8 cellular contexts compared by ENCODE assay signal in the genomic region with DNA sequence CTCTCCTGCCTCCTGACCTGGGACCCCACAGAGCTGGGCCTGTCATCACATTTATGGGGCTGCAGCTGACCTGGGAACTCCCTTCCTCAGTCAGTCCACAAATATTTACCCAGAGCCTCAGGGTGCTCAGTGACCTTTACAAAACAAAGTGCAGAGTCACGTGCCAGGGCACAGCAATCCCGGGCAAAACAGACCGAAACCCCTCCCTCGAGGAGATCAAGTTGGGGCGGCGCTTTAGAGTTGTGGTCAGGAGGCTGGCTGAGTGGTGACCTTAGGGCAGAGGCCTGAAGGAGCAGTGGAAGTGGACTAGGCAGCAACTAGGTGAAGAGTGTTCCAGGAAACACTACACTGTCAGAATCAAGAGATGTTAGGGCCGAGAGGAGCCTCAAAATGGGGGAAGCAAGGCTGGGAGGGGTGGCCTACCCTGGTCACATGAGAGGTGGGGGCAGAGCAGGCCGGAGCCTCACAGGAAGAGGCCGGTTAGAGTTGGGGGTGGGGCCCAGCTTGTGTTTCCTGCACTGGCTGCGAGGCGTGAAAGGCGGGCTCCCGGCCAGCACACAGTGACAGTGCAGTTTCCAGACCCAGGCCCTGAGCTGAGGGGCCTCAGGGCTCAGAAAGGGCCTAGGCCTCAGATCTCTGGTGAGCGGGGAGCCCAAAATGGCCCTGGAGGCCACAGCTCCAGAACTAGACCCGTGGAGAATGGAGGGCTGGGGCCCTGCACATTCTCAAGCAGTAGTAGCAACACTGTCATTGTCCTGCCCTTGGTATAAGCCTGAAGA. TPM values are rescaled to one million over a fixed set of nuclear protein-coding genes. Genes with fewer than 3 reads are reported as not detected.
DNase-seq lines count a peak whose midpoint lies in the region; ATAC-seq and TF ChIP-seq lines count a peak whose summit lies in the region.

No MANE protein-coding gene starts in this region.

- H3K4me3 Mint-ChIP-seq in neural crest cell: peak overlapping the region; percentile 82

- H3F3A ChIP-seq in GM23248 (ENCODE audit: insufficient read depth): peaks cover 58% of the 10 kb centered on the region

- DNase-seq in Daoy (ENCODE audit: low read depth): peak; percentile 98
- DNase-seq in GM23248: peak; percentile 97
- DNase-seq in LNCaP clone FGC (ENCODE audit: low read depth): peak; percentile 99
- peak; percentile 96 for DNase-seq in RWPE2 (ENCODE audit: low spot score)
- DNase-seq in activated gamma-delta T cell (lab: John Stamatoyannopoulos, UW): peak; percentile 69
- peak; percentile 100 for DNase-seq in fibroblast of villous mesenchyme (ENCODE audit: low read depth)
- peak; percentile 77 for DNase-seq in neural crest cell (ENCODE audit: low read depth, low spot score)
- peak; percentile 98 for DNase-seq in stromal cell of bone marrow (ENCODE audit: low read depth)

- H3K9me3 ChIP-seq in GM23248 (ENCODE audit: low read depth): no peaks in the 10 kb centered on the region
- H3K9me3 ChIP-seq in RWPE2 (ENCODE audit: severe bottlenecking): no peaks in the 10 kb centered on the region

- H3K9me3 Mint-ChIP-seq in neural crest cell: no peaks in the 10 kb centered on the region

- H3K27me3 Mint-ChIP-seq in neural crest cell (ENCODE audit: low read depth): peaks cover 16% of the 10 kb centered on the region

- H3K79me2 ChIP-seq in GM23248 (ENCODE audit: insufficient read depth): peaks cover 82% of the 10 kb centered on the region

- WGBS in GM23248 (ENCODE audit: low coverage in 1 of 2, low lambda C conversion rate in 2 of 2, missing lambda C conversion rate in 2 of 2), 2 experiments: 2% methylated on average over 15 of the region's 15 CpGs

- H4K20me1 ChIP-seq in GM23248 (ENCODE audit: insufficient read depth): peaks cover 5% of the 10 kb centered on the region; the same call in 1 of the 2 replicates

- H3K9ac ChIP-seq in GM23248: peak overlapping the region; percentile 100

- no peaks in the 10 kb centered on the region for H3K9me2 ChIP-seq in GM23248 (ENCODE audit: insufficient read depth)

- TF ChIP-seq CTCF in LNCaP clone FGC (IDR thresholded peaks at IDR 0.05; ENCODE audit: control insufficient read depth, extremely low read depth, insufficient read depth) (no peak), RWPE2 (IDR thresholded peaks at IDR 0.05; ENCODE audit: poor library complexity, severe bottlenecking) (no peak), fibroblast of villous mesenchyme (IDR thresholded peaks at IDR 0.05; ENCODE audit: insufficient read depth, low read depth, low read length) (no peak), neural crest cell (conservative IDR thresholded peaks at IDR 0.05) (no peak)

- no peak overlapping the region for H2AFZ ChIP-seq in GM23248

- no peaks in the 10 kb centered on the region for H3K36me3 Mint-ChIP-seq in neural crest cell (ENCODE audit: low read depth)

- peaks cover 52% of the 10 kb centered on the region for H3K4me1 ChIP-seq in GM23248 (ENCODE audit: insufficient read depth)
- peaks cover 35% of the 10 kb centered on the region for H3K4me1 ChIP-seq in RWPE2 (ENCODE audit: insufficient read depth, poor library complexity, severe bottlenecking)

- peak overlapping the region; percentile 85 for H3K4me2 ChIP-seq in GM23248 (ENCODE audit: unreplicated experiment)

- in situ Hi-C loops in GM23248 (cut with MboI): no loop called here

- H3K27ac ChIP-seq in GM23248: peak overlapping the region; percentile 100
- peak overlapping the region; percentile 97 for H3K27ac ChIP-seq in RWPE2 (ENCODE audit: poor library complexity, severe bottlenecking)

- peaks cover 82% of the 10 kb centered on the region for H3K4me1 Mint-ChIP-seq in neural crest cell

- no peaks in the 10 kb centered on the region for H3K27me3 ChIP-seq in GM23248 (replicated peaks; ENCODE audit: insufficient read depth)
- H3K27me3 ChIP-seq in RWPE2 (ENCODE audit: insufficient read depth, poor library complexity, severe bottlenecking): no peaks in the 10 kb centered on the region

- H3K4me3 ChIP-seq in GM23248: peak overlapping the region; percentile 65
- peak overlapping the region; percentile 34 for H3K4me3 ChIP-seq in LNCaP clone FGC (ENCODE audit: low read depth, low read length)
- peak overlapping the region; percentile 12 for H3K4me3 ChIP-seq in RWPE2 (ENCODE audit: severe bottlenecking)
- peak overlapping the region; percentile 69 for H3K4me3 ChIP-seq in fibroblast of villous mesenchyme (ENCODE audit: low read depth, low read length)

- peak; percentile 45 for ATAC-seq in RWPE2 (ENCODE audit: low read depth)

- H3K36me3 ChIP-seq in GM23248 (ENCODE audit: low read depth): peaks cover 11% of the 10 kb centered on the region
- H3K36me3 ChIP-seq in RWPE2 (ENCODE audit: low read depth): peaks cover 11% of the 10 kb centered on the region

- peak overlapping the region; percentile 97 for H3K27ac Mint-ChIP-seq in neural crest cell (ENCODE audit: unreplicated experiment)

RNA-seq across cellular contexts. Expression of a gene that starts 3.7 kb away (rescaled TPM):
- 1.8 and 2.6 TPM in 2 replicates for total RNA-seq in Daoy (2014; rRNA removed; shearing (Covaris generic))
- 74.3 and 143 TPM in 2 replicates for total RNA-seq in GM23248 (2014; rRNA removed; shearing (Covaris generic))
- 36.2 and 50.7 TPM in 2 replicates for polyA plus RNA-seq in GM23248 (2016; fragmentation: Nextera tagmentation; extraction: Ambion mirVana)
- total RNA-seq in fibroblast of villous mesenchyme: 413 and 487 TPM in 2 replicates
- total RNA-seq in neural crest cell: 29.8 and 37.2 TPM in 2 replicates

RNA-seq across cellular contexts. Expression of a gene that starts 32.4 kb away (rescaled TPM):
- total RNA-seq in Daoy (2014; rRNA removed; shearing (Covaris generic)): 48.9 and 62.3 TPM in 2 replicates
- total RNA-seq in GM23248 (2014; rRNA removed; shearing (Covaris generic)): 80.2 and 106 TPM in 2 replicates
- polyA plus RNA-seq in GM23248 (2016; fragmentation: Nextera tagmentation; extraction: Ambion mirVana): 25.4 and 30.0 TPM in 2 replicates
- total RNA-seq in fibroblast of villous mesenchyme (44.5 and 60.6 TPM in 2 replicates), neural crest cell (25.6 and 29.0 TPM in 2 replicates)

RNA-seq across cellular contexts. Expression of a gene that starts 36.4 kb away (rescaled TPM):
- 0.23 TPM in 1 of 2 replicates, not detected in the other for total RNA-seq in Daoy (2014; rRNA removed; shearing (Covaris generic))
- 3.6 and 6.4 TPM in 2 replicates for total RNA-seq in GM23248 (2014; rRNA removed; shearing (Covaris generic))
- 3.7 and 3.9 TPM in 2 replicates for polyA plus RNA-seq in GM23248 (2016; fragmentation: Nextera tagmentation; extraction: Ambion mirVana)
- total RNA-seq in fibroblast of villous mesenchyme (1.7 and 2.9 TPM in 2 replicates), neural crest cell (1.5 and 1.8 TPM in 2 replicates)

Comparison
In these comparisons a context has a peak if more than half of its experiments do, and no peak if none do; other contexts are left out.
1. Peak in every context shown above with its lines: DNase-seq, ATAC-seq, H3K4me3 ChIP-seq and H3K27ac ChIP-seq.
2. H3K4me3 ChIP-seq: peak in every context shown above with its lines; median percentile 69 in fibroblast of villous mesenchyme; 65 in GM23248; 34 in LNCaP clone FGC; 12 in RWPE2.